ENCODE assay signal across 1 cellular context in genomic region chr2:78865663-78866062, GRCh38.
TF ChIP-seq lines count a peak whose summit lies in the region.

No MANE protein-coding gene starts in this region.

TF ChIP-seq in GM23338, 12 proteins besides CTCF, POLR2A, EP300 and RAD21 (continued from another document):
- TF ChIP-seq ZNF462 (CRISPR knock-in tag; IDR thresholded peaks at IDR 0.05), result no peak
